11 cellular contexts compared by ENCODE assay signal in genomic region chr5:59276277-59276647, GRCh38.
DNase-seq lines count a peak whose midpoint lies in the region; ATAC-seq, FAIRE-seq and TF ChIP-seq lines count a peak whose summit lies in the region.
"Had no signal": no experiment of that assay in that cellular context is flagged by ENCODE, and none has a peak within 500 bp of the region (broad histone marks: within the 10 kb centered on the region; RNA-seq: fewer than 3 reads in every experiment).

No MANE protein-coding gene starts in this region.

- H3K9me3 ChIP-seq in H9 (ENCODE audit: control insufficient read depth, low read depth, low read length), result no peaks in the 10 kb centered on the region
- no peaks in the 10 kb centered on the region for H3K9me3 ChIP-seq in breast epithelium
- H3K9me3 ChIP-seq in kidney (ENCODE audit: control insufficient read depth in 1 of 2, low read length in 2 of 2), result no peaks in the 10 kb centered on the region
- no peaks in the 10 kb centered on the region for H3K9me3 ChIP-seq in gastrocnemius medialis
- no peaks in the 10 kb centered on the region for H3K9me3 ChIP-seq in CD4-positive, alpha-beta T cell (ENCODE audit: control insufficient read depth, low read length)
- H3K9me3 ChIP-seq: HAP-1 had no signal

- no peak overlapping the region for H2AK5ac ChIP-seq in H9 (ENCODE audit: insufficient read length, low read length)

- CTCF ChIA-PET in CD4-positive, alpha-beta T cell (lab: Charles Lee), result no interaction called here

- H3K4me3 ChIP-seq in breast epithelium (peak overlapping the region; percentile 51 to 55 (median 51)), kidney (ENCODE audit: low read length in 2 of 2) (peak overlapping the region; percentile 80 to 86), gastrocnemius medialis (peak overlapping the region; percentile 39 to 48 (median 44))
- H3K4me3 ChIP-seq: HAP-1 had no signal

- H4K91ac ChIP-seq in H9 (ENCODE audit: insufficient read length, low read depth, low read length), result no peak overlapping the region

- no peaks in the 10 kb centered on the region for H3K4me1 ChIP-seq in H9 (ENCODE audit: insufficient read depth, low read length)
- H3K4me1 ChIP-seq in breast epithelium, result no peaks in the 10 kb centered on the region
- H3K4me1 ChIP-seq in kidney (ENCODE audit: control insufficient read depth in 1 of 2, insufficient read depth in 1 of 2, low read depth in 1 of 2, low read length in 2 of 2), result peaks cover 6 to 12% of the 10 kb centered on the region in 2 donors
- H3K4me1 ChIP-seq in gastrocnemius medialis, result peaks cover 60 to 75% of the 10 kb centered on the region in 2 donors
- H3K4me1 ChIP-seq: HAP-1 had no signal

- H3K36me3 ChIP-seq in breast epithelium, result no peaks in the 10 kb centered on the region
- no peaks in the 10 kb centered on the region for H3K36me3 ChIP-seq in kidney (ENCODE audit: control insufficient read depth in 1 of 2, insufficient read depth in 2 of 2, low read length in 2 of 2)
- H3K36me3 ChIP-seq in gastrocnemius medialis, result no peaks in the 10 kb centered on the region
- H3K36me3 ChIP-seq: HAP-1 had no signal

- H4K8ac ChIP-seq in H9 (replicated peaks; ENCODE audit: insufficient read length, low read depth, low read length), result no peak overlapping the region

- no peak overlapping the region for H2AFZ ChIP-seq in H9 (ENCODE audit: low read length)

- TF ChIP-seq POLR2A in breast epithelium (IDR thresholded peaks at IDR 0.05) (no peak), gastrocnemius medialis (IDR thresholded peaks at IDR 0.05) (no peak)

- no peaks in the 10 kb centered on the region for H3K79me2 ChIP-seq in H9 (ENCODE audit: insufficient read depth, low read length)

- H3K27me3 Mint-ChIP-seq in H9 (ENCODE audit: low read depth), result peaks cover 4% of the 10 kb centered on the region
- H3K27me3 Mint-ChIP-seq in CD4-positive, alpha-beta T cell, result peaks cover 22% of the 10 kb centered on the region

- H4K20me1 ChIP-seq in H9 (ENCODE audit: control insufficient read depth, insufficient read depth, insufficient read length), result no peaks in the 10 kb centered on the region

- no peak overlapping the region for H4K5ac ChIP-seq in H9 (ENCODE audit: insufficient read length, low read depth, low read length)

- H2BK15ac ChIP-seq in H9 (ENCODE audit: low read depth, low read length), result no peak overlapping the region

- POLR2A ChIA-PET in CD4-positive, alpha-beta T cell (lab: Charles Lee), result no interaction called here

- H3K27ac Mint-ChIP-seq in H9, result no peak overlapping the region
- no peak overlapping the region for H3K27ac Mint-ChIP-seq in CD4-positive, alpha-beta T cell

- peak overlapping the region; percentile 81 for H3K4me2 ChIP-seq in H9 (ENCODE audit: insufficient read depth, insufficient read length, low read length)

- no peak for DNase-seq in H9
- DNase-seq in breast epithelium (ENCODE audit: low spot score in 2 of 2), result no peak
- DNase-seq in kidney, result no peak
- DNase-seq in gastrocnemius medialis, result no peak
- no peak for DNase-seq in cortex of kidney (lab: John Stamatoyannopoulos, UW)
- DNase-seq in GM20000 (ENCODE audit: low spot score), result no peak
- no peak for DNase-seq in effector CD4-positive, alpha-beta T cell
- DNase-seq in CD4-positive, alpha-beta T cell, result no peak
- DNase-seq: activated CD4-positive, alpha-beta T cell treated with anti-CD3 and anti-CD28 coated beads, Interleukin-2, amount 50 U/mL, for 4 hours had no signal

- in situ Hi-C loops in gastrocnemius medialis (cut with MboI; ENCODE audit: low sequenced_read_pairs in 4 of 4), result no loop called here

- no CpG with 5 or more reads among the region's 2 CpGs for WGBS in H9 (ENCODE audit: extremely low coverage, insufficient read length, low lambda C conversion rate)

- H3K79me1 ChIP-seq in H9 (ENCODE audit: insufficient read depth, low read depth, low read length, poor library complexity, severe bottlenecking), result no peaks in the 10 kb centered on the region

- FAIRE-seq in kidney (lab: Jason Lieb, UNC), result peak; percentile 38

- no peak overlapping the region for H3K18ac ChIP-seq in H9 (ENCODE audit: insufficient read length, low read depth, low read length)

- no peak overlapping the region for H2BK12ac ChIP-seq in H9 (ENCODE audit: insufficient read length, low read depth, low read length)

- no peak overlapping the region for H3T11ph ChIP-seq in H9 (ENCODE audit: low read length)

- no peak overlapping the region for H3K4me3 Mint-ChIP-seq in H9
- H3K4me3 Mint-ChIP-seq in CD4-positive, alpha-beta T cell, result no peak overlapping the region

- no peak overlapping the region for H3K14ac ChIP-seq in H9 (ENCODE audit: insufficient read depth, low read length)

- intact Hi-C loops in breast epithelium (cut with DNase I; ENCODE audit: low total_unique reads) (no loop called here), kidney (cut with DNase I) (no loop called here), gastrocnemius medialis (cut with DNase I; ENCODE audit: low total_unique reads) (loop anchor here (5.0 kb wide), 1 partner anchor 76 kb away; no protein-coding TSS in a partner anchor)
- intact Hi-C loops in CD4-positive, alpha-beta T cell (cut with DNase I, micrococcal nuclease), result no loop called here

- no peaks in the 10 kb centered on the region for H3K27me3 ChIP-seq in H9 (ENCODE audit: insufficient read depth, low read length)
- H3K27me3 ChIP-seq in breast epithelium, result no peaks in the 10 kb centered on the region
- no peaks in the 10 kb centered on the region for H3K27me3 ChIP-seq in gastrocnemius medialis
- peaks cover 9% of the 10 kb centered on the region for H3K27me3 ChIP-seq in CD4-positive, alpha-beta T cell (ENCODE audit: control insufficient read depth, insufficient read depth, low read length)

- no peak overlapping the region for H2BK20ac ChIP-seq in H9 (ENCODE audit: low read depth, low read length, poor library complexity, severe bottlenecking)

- no peak overlapping the region for H2BK120ac ChIP-seq in H9 (ENCODE audit: low read depth, low read length, poor library complexity, severe bottlenecking)

- H3K36me3 Mint-ChIP-seq in H9 (ENCODE audit: insufficient read depth in 1 of 3, low read depth in 3 of 3), result no peaks in the 10 kb centered on the region
- no peaks in the 10 kb centered on the region for H3K36me3 Mint-ChIP-seq in CD4-positive, alpha-beta T cell (ENCODE audit: low read depth)

- TF ChIP-seq CTCF in H9 (conservative IDR thresholded peaks at IDR 0.05) (no peak), breast epithelium (IDR thresholded peaks at IDR 0.05) (no peak), kidney (IDR thresholded peaks at IDR 0.05; ENCODE audit: borderline replicate concordance, extremely low read depth, insufficient read depth) (no peak), gastrocnemius medialis (IDR thresholded peaks at IDR 0.05 in 4 of 5, conservative IDR thresholded peaks at IDR 0.05 in 1 of 5) (no peak), GM20000 (IDR thresholded peaks at IDR 0.05; ENCODE audit: extremely low read depth, missing control alignments) (no peak)
- no peak for TF ChIP-seq CTCF in CD4-positive, alpha-beta T cell (IDR thresholded peaks at IDR 0.05)

- H3K4ac ChIP-seq in H9 (ENCODE audit: low read depth, low read length), result no peak overlapping the region

- H3K27ac ChIP-seq in H9 (ENCODE audit: insufficient read length, low read depth, low read length) (no peak overlapping the region), breast epithelium (no peak overlapping the region), kidney (ENCODE audit: low read depth in 2 of 2, low read length in 2 of 2) (peak overlapping the region; percentile 80 to 84), gastrocnemius medialis (peak overlapping the region; percentile 54 to 80 (median 62))
- no peak overlapping the region for H3K27ac ChIP-seq in CD4-positive, alpha-beta T cell (ENCODE audit: low read depth, low read length)
- H3K27ac ChIP-seq: HL-60 had no signal

- peaks cover 6% of the 10 kb centered on the region for H3K23me2 ChIP-seq in H9 (ENCODE audit: insufficient read length, low read depth, low read length, poor library complexity, severe bottlenecking)

- peak in 1 of 2 donors; percentile 9 for ATAC-seq in gastrocnemius medialis
- no peak for ATAC-seq in CD4-positive, alpha-beta T cell (ENCODE audit: poor library complexity)

- no peak overlapping the region for H2BK5ac ChIP-seq in H9 (ENCODE audit: insufficient read length, low read length)

- peaks cover 12 to 15% of the 10 kb centered on the region in 2 experiments for H3K4me1 Mint-ChIP-seq in H9
- peaks cover 12% of the 10 kb centered on the region for H3K4me1 Mint-ChIP-seq in CD4-positive, alpha-beta T cell (ENCODE audit: low read depth)

- no peak overlapping the region for H3K56ac ChIP-seq in H9 (ENCODE audit: insufficient read length, low read depth, low read length)

- H3K9ac ChIP-seq in H9 (ENCODE audit: extremely low read depth, insufficient read length, low read length), result no peak overlapping the region
- H3K9ac ChIP-seq in kidney (ENCODE audit: low read length in 2 of 2), result peak overlapping the region in 1 of 2 donors; percentile 68

- no peaks in the 10 kb centered on the region for H3K9me3 Mint-ChIP-seq in H9
- H3K9me3 Mint-ChIP-seq in CD4-positive, alpha-beta T cell, result no peaks in the 10 kb centered on the region

- no peak overlapping the region for H3K23ac ChIP-seq in H9 (ENCODE audit: insufficient read length, low read depth, low read length)

Comparison
In these comparisons a context has a peak if more than half of its experiments do, and no peak if none do; other contexts are left out.
1. H3K27ac ChIP-seq: peak in kidney (2 of 2) and gastrocnemius medialis (4 of 4); none in H9 (single experiment), breast epithelium (0 of 2) and CD4-positive, alpha-beta T cell (single experiment).
2. Peak in every context shown above with its lines, with median percentiles within 50 percentile points of each other: H3K4me3 ChIP-seq.